ENCODE assay signal across 5 cellular contexts in genomic region chr11:71585673-71586072, GRCh38. TPM values are rescaled to one million over a fixed set of nuclear protein-coding genes. Genes with fewer than 3 reads are reported as not detected.
"Had no signal": no experiment of that assay in that cellular context is flagged by ENCODE, and none has a peak within 500 bp of the region (broad histone marks: within the 10 kb centered on the region; RNA-seq: fewer than 3 reads in every experiment).

No MANE protein-coding gene starts in this region.

RNA-seq across cellular contexts. Expression of gene KRTAP5-11, which starts 3.0 kb away (rescaled TPM):
- total RNA-seq: HepG2, HT-29, HT1080, IMR-90 had no signal
- polyA plus RNA-seq: HepG2, IgD-negative memory B cell, IMR-90 had no signal

RNA-seq across cellular contexts. Expression of gene KRTAP5-10, which starts 20.3 kb away (rescaled TPM):
- total RNA-seq: HepG2, HT-29, HT1080, IMR-90 had no signal
- polyA plus RNA-seq: HepG2, IgD-negative memory B cell, IMR-90 had no signal

RNA-seq across cellular contexts. Expression of gene KRTAP5-9, which starts 37.5 kb away (rescaled TPM):
- total RNA-seq: HT-29, HT1080, IMR-90 had no signal
- polyA plus RNA-seq: HepG2, IgD-negative memory B cell had no signal

RNA-seq across cellular contexts. Expression of gene KRTAP5-8, which starts 47.8 kb away (rescaled TPM):
- total RNA-seq: HepG2, HT-29, HT1080, IMR-90 had no signal
- polyA plus RNA-seq: IgD-negative memory B cell had no signal

RNA-seq across cellular contexts. Expression of gene KRTAP5-7, which starts 58.6 kb away (rescaled TPM):
- total RNA-seq: HepG2, HT-29, HT1080, IMR-90 had no signal
- polyA plus RNA-seq: IgD-negative memory B cell, IMR-90 had no signal
